Comparison of ENCODE assay signal across 9 cellular contexts in the genomic region with DNA sequence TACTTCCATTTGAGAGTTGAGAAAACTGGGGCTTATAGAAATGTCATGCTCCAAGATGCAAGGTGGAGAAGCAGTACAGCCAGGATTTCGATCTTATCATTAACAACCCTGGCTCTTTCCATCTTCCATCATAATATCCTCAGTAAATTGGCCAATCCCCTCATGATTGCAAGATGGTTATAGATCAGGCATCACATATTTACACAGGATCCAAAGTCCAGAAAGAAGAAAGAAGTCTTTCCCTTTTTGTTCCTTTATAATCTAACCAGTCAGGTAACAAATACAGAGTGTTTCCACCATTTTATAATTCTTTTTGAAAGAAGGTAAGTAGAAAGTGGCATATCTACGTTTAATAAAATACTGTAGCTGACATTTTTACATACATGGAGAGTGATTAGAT. TPM values are rescaled to one million over a fixed set of nuclear protein-coding genes. Genes with fewer than 3 reads are reported as not detected.
"Had no signal": no experiment of that assay in that cellular context is flagged by ENCODE, and none has a peak within 500 bp of the region (broad histone marks: within the 10 kb centered on the region; RNA-seq: fewer than 3 reads in every experiment).

No MANE protein-coding gene starts in this region.

- DNase-seq: GM23248, GOT3, H7, H9, HCEC 1CT, HFFc6 had no signal

- ATAC-seq: HCT116 had no signal

- H3K36me3 ChIP-seq: HAP-1 had no signal

- H3K4me3 Mint-ChIP-seq: H9, HFFc6 had no signal

- H3K27ac Mint-ChIP-seq: H9, HFFc6 had no signal

- H3K4me3 ChIP-seq: GM23248, HAP-1 had no signal

- H3K4me1 Mint-ChIP-seq: H9 had no signal

- H2AFZ ChIP-seq: GM23248 had no signal

- H3K27ac ChIP-seq: GM23248 had no signal

- H3K9me3 Mint-ChIP-seq: H9, HFFc6 had no signal

RNA-seq across cellular contexts. Expression of a gene that starts 29.7 kb away (rescaled TPM):
- total RNA-seq: H4, H9 had no signal
